ENCODE assay signal across 8 cellular contexts in the genomic region with DNA sequence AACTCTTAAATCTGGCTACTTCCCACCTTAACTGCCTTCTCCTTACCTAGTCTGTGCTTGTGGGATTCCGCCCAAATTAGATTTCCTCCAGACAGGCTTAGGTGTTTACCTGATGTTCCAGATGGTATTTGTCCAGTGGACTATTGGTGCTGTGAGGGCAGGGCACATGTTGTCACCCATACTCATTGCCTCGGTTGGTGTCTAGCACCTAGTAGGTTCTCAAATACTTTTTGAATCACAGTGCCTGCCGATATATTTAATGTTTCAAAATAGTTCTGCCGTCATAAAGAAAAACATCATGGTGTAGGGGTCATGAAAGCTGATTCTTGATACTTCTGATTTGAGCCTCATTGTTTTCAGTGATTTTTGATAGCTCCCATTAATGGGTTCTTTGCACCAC. TPM values are rescaled to one million over a fixed set of nuclear protein-coding genes. Genes with fewer than 3 reads are reported as not detected.
DNase-seq lines count a peak whose midpoint lies in the region; ATAC-seq and TF ChIP-seq lines count a peak whose summit lies in the region.

No MANE protein-coding gene starts in this region.

- H3K36me3 Mint-ChIP-seq in activated CD4-positive, alpha-beta T cell treated with anti-CD3 and anti-CD28 coated beads, Interleukin-2, amount 10 ng/mL, durations not matched to agents 24 days and 14 days (ENCODE audit: low read depth) = peaks cover 44% of the 10 kb centered on the region

- H3K27ac ChIP-seq in left lung (peak overlapping the region; percentile 98 to 99), testis (peak overlapping the region; percentile 98 to 99)

- no peaks in the 10 kb centered on the region for H3K9me3 Mint-ChIP-seq in activated CD4-positive, alpha-beta T cell treated with anti-CD3 and anti-CD28 coated beads, Interleukin-2, amount 10 ng/mL, durations not matched to agents 24 days and 14 days

- H3K27me3 Mint-ChIP-seq in activated CD4-positive, alpha-beta T cell treated with anti-CD3 and anti-CD28 coated beads, Interleukin-2, amount 10 ng/mL, durations not matched to agents 24 days and 14 days = no peaks in the 10 kb centered on the region

- ATAC-seq in left lung = no peak
- ATAC-seq in HG03175 (IDR thresholded peaks at IDR 0.05; ENCODE audit: unreplicated experiment) = no peak
- no peak for ATAC-seq in GM18520 (IDR thresholded peaks at IDR 0.05; ENCODE audit: unreplicated experiment)
- no peak for ATAC-seq in GM18858 (IDR thresholded peaks at IDR 0.05; ENCODE audit: unreplicated experiment)

- H3K4me3 Mint-ChIP-seq in activated CD4-positive, alpha-beta T cell treated with anti-CD3 and anti-CD28 coated beads, Interleukin-2, amount 10 ng/mL, durations not matched to agents 24 days and 14 days = peak overlapping the region; percentile 100

- H3K9ac ChIP-seq in adipocyte (ENCODE audit: low read length) = peak overlapping the region; percentile 95

- H3K4me1 ChIP-seq in adipocyte (ENCODE audit: control insufficient read depth, insufficient read depth, low read length) (peaks cover 70% of the 10 kb centered on the region), left lung (peaks cover 43 to 81% of the 10 kb centered on the region in 2 donors), testis (peaks cover 33% of the 10 kb centered on the region)

- peaks cover 54% of the 10 kb centered on the region for H3K4me1 Mint-ChIP-seq in activated CD4-positive, alpha-beta T cell treated with anti-CD3 and anti-CD28 coated beads, Interleukin-2, amount 10 ng/mL, durations not matched to agents 24 days and 14 days

- H3K27me3 ChIP-seq in adipocyte (replicated peaks; ENCODE audit: control insufficient read depth, insufficient read depth, low read length) (no peaks in the 10 kb centered on the region), left lung (no peaks in the 10 kb centered on the region), testis (no peaks in the 10 kb centered on the region)

- H3K27ac Mint-ChIP-seq in activated CD4-positive, alpha-beta T cell treated with anti-CD3 and anti-CD28 coated beads, Interleukin-2, amount 10 ng/mL, durations not matched to agents 24 days and 14 days = peak overlapping the region; percentile 100

- peaks cover 6% of the 10 kb centered on the region for H3K36me3 ChIP-seq in adipocyte (ENCODE audit: control insufficient read depth, insufficient read depth, low read length, severe bottlenecking)
- no peaks in the 10 kb centered on the region for H3K36me3 ChIP-seq in left lung
- H3K36me3 ChIP-seq in testis (ENCODE audit: low read depth, missing control alignments) = no peaks in the 10 kb centered on the region

- TF ChIP-seq CTCF in left lung (IDR thresholded peaks at IDR 0.05) (no peak), testis (IDR thresholded peaks at IDR 0.05) (no peak)

- intact Hi-C loops in activated CD4-positive, alpha-beta T cell treated with anti-CD3 and anti-CD28 coated beads, Interleukin-2, amount 10 ng/mL, durations not matched to agents 24 days and 14 days (cut with micrococcal nuclease) = loop anchor here (2.0 to 10.0 kb wide), 3 partner anchors 20 to 692 kb away; a partner anchor contains a TSS
- intact Hi-C loops in left lung (cut with DNase I) (no loop called here), testis (cut with DNase I; ENCODE audit: low total_unique reads) (no loop called here)

- no peaks in the 10 kb centered on the region for H3K9me3 ChIP-seq in adipocyte (ENCODE audit: control insufficient read depth, low read length)
- H3K9me3 ChIP-seq in left lung = no peaks in the 10 kb centered on the region
- no peaks in the 10 kb centered on the region for H3K9me3 ChIP-seq in testis

- peak overlapping the region; percentile 91 for H3K4me3 ChIP-seq in adipocyte (ENCODE audit: low read length)
- H3K4me3 ChIP-seq in left lung = peak overlapping the region; percentile 73 to 93
- H3K4me3 ChIP-seq in testis = peak overlapping the region; percentile 90 to 94

- no peak for DNase-seq in activated CD4-positive, alpha-beta T cell treated with anti-CD3 and anti-CD28 coated beads, Interleukin-2, amount 10 ng/mL, durations not matched to agents 24 days and 14 days
- no peak for DNase-seq in activated CD4-positive, alpha-beta T cell treated with anti-CD3 and anti-CD28 coated beads for 48 hours
- DNase-seq in adipocyte (ENCODE audit: low read depth) (peak; percentile 26), left lung (no peak), testis (no peak)

- TF ChIP-seq POLR2A in testis (IDR thresholded peaks at IDR 0.05) = no peak

- WGBS in testis, 2 donors = 1 to 17% methylated on average over 4 of the region's 4 CpGs

RNA-seq across cellular contexts. Expression of a gene that starts 1.1 kb away (rescaled TPM):
- total RNA-seq in activated CD4-positive, alpha-beta T cell treated with anti-CD3 and anti-CD28 coated beads, Interleukin-2, amount 10 ng/mL, durations not matched to agents 24 days and 14 days = 212 and 215 TPM in 2 replicates
- total RNA-seq in left lung = 100 to 1,000 TPM; 320 to 344 TPM
- total RNA-seq in testis = 100 to 1,000 TPM; 310 to 365 TPM
- polyA plus RNA-seq in testis (ENCODE audit: insufficient read depth, low read depth, low replicate concordance) = 334 TPM

RNA-seq across cellular contexts. Expression of a gene that starts 1.4 kb away (rescaled TPM):
- total RNA-seq in activated CD4-positive, alpha-beta T cell treated with anti-CD3 and anti-CD28 coated beads, Interleukin-2, amount 10 ng/mL, durations not matched to agents 24 days and 14 days = 266 and 270 TPM in 2 replicates
- total RNA-seq in left lung = 100 to 1,000 TPM; 559 to 567 TPM
- total RNA-seq in testis = 100 to 1,000 TPM; 648 to 790 TPM
- polyA plus RNA-seq in testis (ENCODE audit: insufficient read depth, low read depth, low replicate concordance) = 600 TPM

RNA-seq across cellular contexts. Expression of a gene that starts 39.3 kb away (rescaled TPM):
- total RNA-seq in activated CD4-positive, alpha-beta T cell treated with anti-CD3 and anti-CD28 coated beads, Interleukin-2, amount 10 ng/mL, durations not matched to agents 24 days and 14 days = 36.5 and 43.1 TPM in 2 replicates
- 10 to 100 TPM; 32.2 to 37.0 TPM for total RNA-seq in left lung
- total RNA-seq in testis = 100 to 1,000 TPM in 1 of 2 donors, 10 to 100 TPM in 1; 78.1 to 145 TPM
- polyA plus RNA-seq in testis (ENCODE audit: insufficient read depth, low read depth, low replicate concordance) = 69.8 TPM
